ENCODE assay signal across 11 cellular contexts in genomic region chr11:118343981-118344521, GRCh38. TPM values are rescaled to one million over a fixed set of nuclear protein-coding genes. Genes with fewer than 3 reads are reported as not detected.
A peak's percentile ranks its signal among the peaks of the same experiment; 100 is the strongest.
DNase-seq lines count a peak whose midpoint lies in the region; ATAC-seq, FAIRE-seq and TF ChIP-seq lines count a peak whose summit lies in the region.
"Had no signal": no experiment of that assay in that cellular context is flagged by ENCODE, and none has a peak within 500 bp of the region (broad histone marks: within the 10 kb centered on the region; RNA-seq: fewer than 3 reads in every experiment).

TSS of gene CD3G (plus strand) at chr11:118344344. CDS start at chr11:118344424, 80 bp downstream.

- peaks cover 30 to 35% of the 10 kb centered on the region in 2 donors for H3K4me1 Mint-ChIP-seq in immature natural killer cell

- H3K36me3 Mint-ChIP-seq in immature natural killer cell, result peaks cover 0 to 11% (median 5%) of the 10 kb centered on the region in 3 donors
- H3K36me3 Mint-ChIP-seq: stimulated activated memory B cell treated with anti-CD40 and anti-IgM and Interleukin-4, amounts not matched to agents 10 μg/mL and 1 μg/mL and 100 μg/mL, for 72 hours had no signal

- H3K4me3 Mint-ChIP-seq in immature natural killer cell, result peak within 1 kb of the TSS in 3 of 5 donors; percentile 42 to 88 (median 47)
- H3K4me3 Mint-ChIP-seq: stimulated activated memory B cell treated with anti-CD40 and anti-IgM and Interleukin-4, amounts not matched to agents 10 μg/mL and 1 μg/mL and 100 μg/mL, for 72 hours had no signal

- no peaks in the 10 kb centered on the region; the same call in 1 of the 2 replicates for H3K27me3 ChIP-seq in H7 (ENCODE audit: control insufficient read depth, insufficient read depth, low read length)

- peaks cover 0 to 10% (median 1%) of the 10 kb centered on the region in 3 donors for H3K27me3 Mint-ChIP-seq in immature natural killer cell (ENCODE audit: low read depth in 3 of 3)

- no peak for FAIRE-seq in GM12892 (lab: Jason Lieb, UNC)

- H3K9me3 Mint-ChIP-seq in immature natural killer cell, result no peaks in the 10 kb centered on the region
- H3K9me3 Mint-ChIP-seq: stimulated activated memory B cell treated with anti-CD40 and anti-IgM and Interleukin-4, amounts not matched to agents 10 μg/mL and 1 μg/mL and 100 μg/mL, for 72 hours had no signal

- H3K36me3 ChIP-seq in H7 (replicated peaks; ENCODE audit: control insufficient read depth, insufficient read depth, low read length), result no peaks in the 10 kb centered on the region

- H3K27ac Mint-ChIP-seq in immature natural killer cell, result peak within 1 kb of the TSS in 5 of 6 donors; percentile 21 to 97 (median 78)
- H3K27ac Mint-ChIP-seq: stimulated activated memory B cell treated with anti-CD40 and anti-IgM and Interleukin-4, amounts not matched to agents 10 μg/mL and 1 μg/mL and 100 μg/mL, for 72 hours had no signal

- intact Hi-C loops in T-helper 1 cell treated with Interleukin-12 subunit alpha and Interleukin-12 subunit beta and Interleukin-4 antibody, amounts not matched to agents 30 ng/mL and 1 ng/mL, for 36 hours (cut with micrococcal nuclease), result loop anchor here (1.0 to 5.0 kb wide), 5 partner anchors 9 to 527 kb away; no protein-coding TSS in a partner anchor

- no peak within 1 kb of the TSS for H3K4me3 ChIP-seq in H7 (ENCODE audit: insufficient read depth, low read depth, low read length)

- no peak for ATAC-seq in HG02678 (IDR thresholded peaks at IDR 0.05; ENCODE audit: unreplicated experiment)
- ATAC-seq: stimulated activated memory B cell treated with anti-CD40 and anti-IgM and Interleukin-4, amounts not matched to agents 10 μg/mL and 1 μg/mL and 100 μg/mL, for 72 hours had no signal

- DNase-seq in activated T-cell treated with anti-CD3 and anti-CD28 coated beads, Interleukin-2, amount 50 U/mL, for 1 hour, result peak; percentile 79
- DNase-seq in immature natural killer cell (peak in 1 of 3 donors; percentile 25), H7 (no peak), GM12892 (ENCODE audit: insufficient read length) (no peak), GF-D8 (lab: John Stamatoyannopoulos, UW) (no peak)
- peak; percentile 52 to 65 for DNase-seq in stimulated activated CD8-positive, alpha-beta memory T cell treated with anti-CD3 and anti-CD28 coated beads, Interleukin-15, amount 100 ng/mL, for 48 hours (ENCODE audit: low read depth in 2 of 2)
- DNase-seq: amniotic stem cell, mesenchymal stem cell had no signal

- TF ChIP-seq POLR2A in GM12892 (IDR thresholded peaks at IDR 0.05; ENCODE audit: low read depth, low read length), result no peak

RNA-seq across cellular contexts. Expression of gene CD3G, which starts in this region (rescaled TPM):
- total RNA-seq in T-helper 1 cell treated with Interleukin-12 subunit alpha and Interleukin-12 subunit beta and Interleukin-4 antibody, amounts not matched to agents 30 ng/mL and 1 ng/mL, for 36 hours, result 223 and 229 TPM in 2 replicates
- polyA plus RNA-seq in immature natural killer cell, result 10 to 100 TPM in 2 of 3 donors, 1 to 10 TPM in 1; 4.1 to 40.7 (median 10.8) TPM
- total RNA-seq in H7 (2014; rRNA removed; shearing (Covaris generic)), result not detected in 2 replicates
- not detected for polyA plus RNA-seq in GM12892 (2012; ENCODE audit: missing spikeins)

Comparison
In these comparisons a context has a peak if more than half of its experiments do, and no peak if none do; other contexts are left out.
1. RNA of gene CD3G (total RNA-seq): 223 to 229 TPM in T-helper 1 cell treated with Interleukin-12 subunit alpha and Interleukin-12 subunit beta and Interleukin-4 antibody, amounts not matched to agents 30 ng/mL and 1 ng/mL, for 36 hours; not detected in H7; every median in the first group is over 100 times any median in the second.
2. DNase-seq: peak in activated T-cell treated with anti-CD3 and anti-CD28 coated beads, Interleukin-2, amount 50 U/mL, for 1 hour (single experiment) and stimulated activated CD8-positive, alpha-beta memory T cell treated with anti-CD3 and anti-CD28 coated beads, Interleukin-15, amount 100 ng/mL, for 48 hours (2 of 2); none in H7 (single experiment), GM12892 (single experiment) and GF-D8 (single experiment).